In genomic region chr13:80338781-80339577, GRCh38 we compare ENCODE assay signal across 8 cellular contexts. TPM values are rescaled to one million over a fixed set of nuclear protein-coding genes. Genes with fewer than 3 reads are reported as not detected.
DNase-seq lines count a peak whose midpoint lies in the region; ATAC-seq and TF ChIP-seq lines count a peak whose summit lies in the region.

No MANE protein-coding gene starts in this region.

- H3K4me1 Mint-ChIP-seq in activated CD8-positive, alpha-beta T cell treated with anti-CD3 and anti-CD28 coated beads, Interleukin-2, amount 10 ng/mL, durations not matched to agents 7 days and 5 days (ENCODE audit: low read depth), result peaks cover 15% of the 10 kb centered on the region
- peaks cover 50% of the 10 kb centered on the region for H3K4me1 Mint-ChIP-seq in neural crest cell

- H4K20me1 ChIP-seq in KMS-11 (ENCODE audit: insufficient read depth), result no peaks in the 10 kb centered on the region

- no peak overlapping the region for H3K27ac Mint-ChIP-seq in activated CD8-positive, alpha-beta T cell treated with anti-CD3 and anti-CD28 coated beads, Interleukin-2, amount 10 ng/mL, durations not matched to agents 7 days and 5 days
- H3K27ac Mint-ChIP-seq in neural crest cell (ENCODE audit: unreplicated experiment), result no peak overlapping the region

- H3K4me2 ChIP-seq in KMS-11, result peak overlapping the region; percentile 62

- H3K36me3 Mint-ChIP-seq in activated CD8-positive, alpha-beta T cell treated with anti-CD3 and anti-CD28 coated beads, Interleukin-2, amount 10 ng/mL, durations not matched to agents 7 days and 5 days (ENCODE audit: low read depth), result no peaks in the 10 kb centered on the region
- peaks cover 32% of the 10 kb centered on the region for H3K36me3 Mint-ChIP-seq in neural crest cell (ENCODE audit: low read depth)

- no peak overlapping the region for H3K27ac ChIP-seq in KMS-11

- no peak overlapping the region for H3K4me3 ChIP-seq in KMS-11 (IDR thresholded peaks at IDR 0.05; ENCODE audit: insufficient read depth, low read depth, low read length)

- H3K36me3 ChIP-seq in KMS-11 (ENCODE audit: insufficient read depth), result no peaks in the 10 kb centered on the region

- no peak for ATAC-seq in activated CD8-positive, alpha-beta T cell treated with anti-CD3 and anti-CD28 coated beads, Interleukin-2, amount 10 ng/mL, durations not matched to agents 7 days and 5 days
- ATAC-seq in HG02840 (IDR thresholded peaks at IDR 0.05; ENCODE audit: low FRiP score, unreplicated experiment), result no peak

- no peak overlapping the region for H3K4me3 Mint-ChIP-seq in activated CD8-positive, alpha-beta T cell treated with anti-CD3 and anti-CD28 coated beads, Interleukin-2, amount 10 ng/mL, durations not matched to agents 7 days and 5 days
- no peak overlapping the region for H3K4me3 Mint-ChIP-seq in neural crest cell

- H3K9me3 Mint-ChIP-seq in activated CD8-positive, alpha-beta T cell treated with anti-CD3 and anti-CD28 coated beads, Interleukin-2, amount 10 ng/mL, durations not matched to agents 7 days and 5 days (ENCODE audit: insufficient read depth), result no peaks in the 10 kb centered on the region
- H3K9me3 Mint-ChIP-seq in neural crest cell, result no peaks in the 10 kb centered on the region

- TF ChIP-seq CTCF in KMS-11 (conservative IDR thresholded peaks at IDR 0.05; ENCODE audit: low read depth, low read length) (no peak), neural crest cell (conservative IDR thresholded peaks at IDR 0.05) (peak; percentile 31)

- POLR2A ChIA-PET in activated CD8-positive, alpha-beta T cell treated with anti-CD3 and anti-CD28 coated beads, Interleukin-2, amount 10 ng/mL, durations not matched to agents 7 days and 5 days (lab: Charles Lee), result no interaction called here

- H2AFZ ChIP-seq in KMS-11 (ENCODE audit: low read depth), result peak overlapping the region; percentile 78

- DNase-seq in stimulated activated CD4-positive, alpha-beta T cell treated with anti-CD3 and anti-CD28 coated beads, Interleukin-15, amount 100 ng/mL, for 24 hours, result peak; percentile 19
- DNase-seq in stimulated activated CD4-positive, alpha-beta T cell treated with anti-CD3 and anti-CD28 coated beads, Interleukin-4, amount 100 ng/mL, for 24 hours, result no peak
- peak; percentile 21 for DNase-seq in activated CD8-positive, alpha-beta T cell treated with anti-CD3 and anti-CD28 coated beads, Interleukin-2, amount 10 ng/mL, durations not matched to agents 7 days and 5 days
- DNase-seq in globus pallidus (ENCODE audit: low spot score), result peak; percentile 75
- peak; percentile 65 for DNase-seq in neural crest cell (ENCODE audit: low read depth, low spot score)
- no peak for DNase-seq in GDM1 (lab: John Stamatoyannopoulos, UW)

- H3K27me3 Mint-ChIP-seq in activated CD8-positive, alpha-beta T cell treated with anti-CD3 and anti-CD28 coated beads, Interleukin-2, amount 10 ng/mL, durations not matched to agents 7 days and 5 days (ENCODE audit: low read depth), result peaks cover 38% of the 10 kb centered on the region
- H3K27me3 Mint-ChIP-seq in neural crest cell (ENCODE audit: low read depth), result peaks cover 14% of the 10 kb centered on the region

- CTCF ChIA-PET in activated CD8-positive, alpha-beta T cell treated with anti-CD3 and anti-CD28 coated beads, Interleukin-2, amount 10 ng/mL, durations not matched to agents 7 days and 5 days (lab: Charles Lee), result no interaction called here

- peak overlapping the region; percentile 15; the same call in 1 of the 2 replicates for H3K9ac ChIP-seq in KMS-11

- H3K79me2 ChIP-seq in KMS-11 (ENCODE audit: insufficient read depth, low read depth), result no peaks in the 10 kb centered on the region

- H3K27me3 ChIP-seq in KMS-11 (ENCODE audit: insufficient read depth, low read depth), result no peaks in the 10 kb centered on the region

- H3K4me1 ChIP-seq in KMS-11 (ENCODE audit: low read depth, poor library complexity, severe bottlenecking), result peaks cover 4% of the 10 kb centered on the region

RNA-seq across cellular contexts. Expression of gene SPRY2, which starts 1.9 kb away (rescaled TPM):
- total RNA-seq in activated CD8-positive, alpha-beta T cell treated with anti-CD3 and anti-CD28 coated beads, Interleukin-2, amount 10 ng/mL, durations not matched to agents 7 days and 5 days, result under 1 TPM; 0.10 to 0.29 TPM
- total RNA-seq in neural crest cell, result 106 TPM in 2 replicates

Comparison
In these comparisons a context has a peak if more than half of its experiments do, and no peak if none do; other contexts are left out.
1. DNase-seq: peak in stimulated activated CD4-positive, alpha-beta T cell treated with anti-CD3 and anti-CD28 coated beads, Interleukin-15, amount 100 ng/mL, for 24 hours (single experiment), activated CD8-positive, alpha-beta T cell treated with anti-CD3 and anti-CD28 coated beads, Interleukin-2, amount 10 ng/mL, durations not matched to agents 7 days and 5 days (single experiment), globus pallidus (single experiment) and neural crest cell (single experiment); none in stimulated activated CD4-positive, alpha-beta T cell treated with anti-CD3 and anti-CD28 coated beads, Interleukin-4, amount 100 ng/mL, for 24 hours (single experiment) and GDM1 (single experiment).
2. RNA of gene SPRY2, which starts 1.9 kb away (total RNA-seq): 106 TPM in neural crest cell; 0.10 to 0.29 TPM in activated CD8-positive, alpha-beta T cell treated with anti-CD3 and anti-CD28 coated beads, Interleukin-2, amount 10 ng/mL, durations not matched to agents 7 days and 5 days; every median in the first group is over 10 times any median in the second.